ENCODE assay signal across 20 cellular contexts in the genomic region with DNA sequence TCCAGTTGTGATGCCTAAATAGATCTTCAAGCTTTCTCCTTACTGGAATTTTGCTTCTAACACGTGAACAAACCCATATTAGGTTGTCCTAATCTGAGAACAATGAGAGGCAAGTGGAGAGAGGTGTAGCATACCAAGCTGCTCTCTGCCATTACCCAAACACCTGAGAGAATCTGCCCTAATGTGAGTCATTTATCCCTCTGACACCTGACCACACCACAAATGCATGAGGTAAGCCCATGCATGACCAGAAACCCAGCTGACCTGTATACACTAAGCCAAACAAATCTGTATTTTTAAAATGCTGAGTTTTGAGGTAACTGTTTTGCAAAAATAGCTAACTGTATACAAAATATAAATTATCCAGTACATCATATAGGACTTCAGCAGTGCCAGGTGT.
DNase-seq lines count a peak whose midpoint lies in the region; ATAC-seq and TF ChIP-seq lines count a peak whose summit lies in the region.
"Had no signal": no experiment of that assay in that cellular context is flagged by ENCODE, and none has a peak within 500 bp of the region (broad histone marks: within the 10 kb centered on the region; RNA-seq: fewer than 3 reads in every experiment).

No MANE protein-coding gene starts in this region.

- no peak overlapping the region for H3K23ac ChIP-seq in mesendoderm (ENCODE audit: low read length)

- H3K36me3 ChIP-seq in mammary epithelial cell (ENCODE audit: insufficient read depth, low read length) (no peaks in the 10 kb centered on the region), mesendoderm (ENCODE audit: control insufficient read depth, insufficient read depth, low read length) (no peaks in the 10 kb centered on the region)
- H3K36me3 ChIP-seq: BLaER1 treated with 17β-estradiol and CSF1 and Interleukin-3, amounts not matched to agents 10 nM and 100 nM; SJSA1 had no signal

- no peak for TF ChIP-seq CTCF in mammary epithelial cell (conservative IDR thresholded peaks at IDR 0.05 in 1 of 2, IDR thresholded peaks at IDR 0.05 in 1 of 2; ENCODE audit: extremely low read depth in 1 of 2, insufficient read depth in 1 of 2, low read depth in 1 of 2, low read length in 2 of 2)
- no peak for TF ChIP-seq CTCF in coronary artery (IDR thresholded peaks at IDR 0.05)

- no peak overlapping the region for H2AFZ ChIP-seq in mammary epithelial cell (ENCODE audit: low read depth, low read length)

- no peak overlapping the region for H3K9ac ChIP-seq in mammary epithelial cell (ENCODE audit: insufficient read depth, low read length)
- no peak overlapping the region for H3K9ac ChIP-seq in mesendoderm (ENCODE audit: low read length)
- H3K9ac ChIP-seq: BLaER1 treated with 17β-estradiol and CSF1 and Interleukin-3, amounts not matched to agents 10 nM and 100 nM had no signal

- H3K4me3 ChIP-seq in mammary epithelial cell (replicated peaks in 1 of 3; ENCODE audit: insufficient read depth in 1 of 3, low read depth in 2 of 3, low read length in 3 of 3) (no peak overlapping the region), mesendoderm (ENCODE audit: low read length) (no peak overlapping the region), coronary artery (no peak overlapping the region)
- H3K4me3 ChIP-seq: BLaER1 treated with 17β-estradiol and CSF1 and Interleukin-3, amounts not matched to agents 10 nM and 100 nM; SJSA1 had no signal

- H3K79me1 ChIP-seq in mesendoderm (ENCODE audit: low read length) = no peaks in the 10 kb centered on the region

- no peaks in the 10 kb centered on the region for H4K20me1 ChIP-seq in mammary epithelial cell (ENCODE audit: insufficient read depth, low read length)
- H4K20me1 ChIP-seq: BLaER1 treated with 17β-estradiol and CSF1 and Interleukin-3, amounts not matched to agents 10 nM and 100 nM had no signal

- no peak overlapping the region for H4K5ac ChIP-seq in mesendoderm (ENCODE audit: low read length)

- in situ Hi-C loops in mammary epithelial cell (cut with MboI; ENCODE audit: low sequenced_read_pairs in 2 of 2) = no loop called here

- H3K27ac ChIP-seq in mammary epithelial cell (ENCODE audit: insufficient read depth, low read depth, low read length) (no peak overlapping the region), mesendoderm (ENCODE audit: low read depth, low read length) (no peak overlapping the region), coronary artery (no peak overlapping the region)
- H3K27ac ChIP-seq: BLaER1 treated with 17β-estradiol and CSF1 and Interleukin-3, amounts not matched to agents 10 nM and 100 nM; SJSA1 had no signal

- H2BK120ac ChIP-seq in mesendoderm (ENCODE audit: low read depth, low read length) = no peak overlapping the region

- intact Hi-C loops in mammary epithelial cell (cut with micrococcal nuclease) = no loop called here

- ATAC-seq in HG02973 (IDR thresholded peaks at IDR 0.05; ENCODE audit: unreplicated experiment) (peak; percentile 60), HG02840 (IDR thresholded peaks at IDR 0.05; ENCODE audit: low FRiP score, unreplicated experiment) (no peak), HG03135 (IDR thresholded peaks at IDR 0.05; ENCODE audit: unreplicated experiment) (no peak)
- ATAC-seq: HepG2 had no signal

- no peak overlapping the region for H3K56ac ChIP-seq in mesendoderm (ENCODE audit: low read length)

- BruUV-seq in mammary epithelial cell (replicated peaks; lab: Mats Ljungman, UMichigan) = no TSS peak

- H2BK15ac ChIP-seq in mesendoderm (replicated peaks; ENCODE audit: low read depth) = no peak overlapping the region

- no peak overlapping the region for H4K8ac ChIP-seq in mesendoderm (ENCODE audit: low read depth, low read length)

- dilution Hi-C loops in mammary epithelial cell (cut with HindIII; ENCODE audit: low sequenced_read_pairs) = no loop called here

- H3K4me2 ChIP-seq in mammary epithelial cell (ENCODE audit: insufficient read depth, low read depth, low read length) (no peak overlapping the region), mesendoderm (ENCODE audit: low read length) (no peak overlapping the region)
- H3K4me2 ChIP-seq: BLaER1 treated with 17β-estradiol and CSF1 and Interleukin-3, amounts not matched to agents 10 nM and 100 nM had no signal

- no peak overlapping the region for H3K4ac ChIP-seq in mesendoderm (ENCODE audit: low read depth, low read length)

- H3K18ac ChIP-seq in mesendoderm (ENCODE audit: low read length) = no peak overlapping the region

- 0% methylated on average over 1 of the region's 1 CpG for WGBS in mammary epithelial cell (ENCODE audit: low coverage, missing lambda C conversion rate)
- no CpG with 5 or more reads among the region's 1 CpG for WGBS in mesendoderm (ENCODE audit: extremely low coverage, insufficient coverage, low lambda C conversion rate)

- H3K4me1 ChIP-seq in mammary epithelial cell (ENCODE audit: insufficient read depth, low read length) = no peaks in the 10 kb centered on the region
- H3K4me1 ChIP-seq in mesendoderm (ENCODE audit: control insufficient read depth, low read depth, low read length) = no peaks in the 10 kb centered on the region
- H3K4me1 ChIP-seq: BLaER1 treated with 17β-estradiol and CSF1 and Interleukin-3, amounts not matched to agents 10 nM and 100 nM; SJSA1 had no signal

- DNase-seq in M059J (ENCODE audit: low read depth) (peak; percentile 16), mammary epithelial cell (peak; percentile 28), mesendoderm (peak; percentile 3), coronary artery (ENCODE audit: low spot score) (no peak)
- DNase-seq: CD8-positive, alpha-beta memory T cell; DND-41; H7; HFFc6; KBM-7; NCI-H1417; NCI-H187; NCI-H2107; NCI-H2227 treated with DMSO at 0.1 percent for 48 hours; NCI-H510A treated with DMSO at 0.1 percent for 48 hours had no signal

- H2BK5ac ChIP-seq in mesendoderm (ENCODE audit: low read length) = no peak overlapping the region

- H3K27me3 ChIP-seq in mammary epithelial cell (ENCODE audit: insufficient read depth, low read length) (no peaks in the 10 kb centered on the region), mesendoderm (ENCODE audit: insufficient read depth, low read length, poor library complexity) (no peaks in the 10 kb centered on the region)
- H3K27me3 ChIP-seq: BLaER1 treated with 17β-estradiol and CSF1 and Interleukin-3, amounts not matched to agents 10 nM and 100 nM; SJSA1 had no signal

- no peak overlapping the region for H2AK5ac ChIP-seq in mesendoderm (ENCODE audit: low read length)

- H3K79me2 ChIP-seq in mammary epithelial cell (ENCODE audit: insufficient read depth, low read length) (no peaks in the 10 kb centered on the region), mesendoderm (ENCODE audit: control insufficient read depth, insufficient read depth, low read length) (no peaks in the 10 kb centered on the region)

- H3K9me3 ChIP-seq in mammary epithelial cell (replicated peaks; ENCODE audit: insufficient read depth, low read length) = no peaks in the 10 kb centered on the region

- CTCF ChIA-PET in mammary epithelial cell (lab: Charles Lee; ENCODE audit: low non-redundant PET) = no interaction called here
